In genomic region chr12:111446044-111446581, GRCh38 we compare ENCODE assay signal across 8 cellular contexts. TPM values are rescaled to one million over a fixed set of nuclear protein-coding genes. Genes with fewer than 3 reads are reported as not detected.
DNase-seq lines count a peak whose midpoint lies in the region; ATAC-seq, FAIRE-seq and TF ChIP-seq lines count a peak whose summit lies in the region.

No MANE protein-coding gene starts in this region.

- peak; percentile 44 to 60 (median 52) for ATAC-seq in right lobe of liver
- ATAC-seq in GM18511 (IDR thresholded peaks at IDR 0.05; ENCODE audit: unreplicated experiment) = no peak
- no peak for ATAC-seq in HG03469 (IDR thresholded peaks at IDR 0.05; ENCODE audit: unreplicated experiment)
- ATAC-seq in GM19023 (IDR thresholded peaks at IDR 0.05; ENCODE audit: unreplicated experiment) = no peak

- intact Hi-C loops in right lobe of liver (cut with DNase I) (loop anchor here (5.0 kb wide), 2 partner anchors 34 to 44 kb away; no protein-coding TSS in a partner anchor), vagina (cut with DNase I) (loop anchor here (5.0 kb wide), 1 partner anchor 44 kb away; no protein-coding TSS in a partner anchor)

- H3K4me1 Mint-ChIP-seq in CD8-positive, alpha-beta memory T cell = peaks cover 69 to 82% (median 70%) of the 10 kb centered on the region in 3 donors
- H3K4me1 Mint-ChIP-seq in astrocyte (ENCODE audit: low read depth, unreplicated experiment) = peaks cover 47% of the 10 kb centered on the region

- POLR2A ChIA-PET in CD8-positive, alpha-beta memory T cell (lab: Charles Lee) = interaction anchor here (2.0 to 3.5 kb wide), 3 partner anchors 11 to 34 kb away, joined by 6 to 41 read pairs (median 8); no protein-coding TSS in a partner anchor

- H3K4me1 ChIP-seq in CD8-positive, alpha-beta memory T cell (ENCODE audit: insufficient read depth, low read length) = peaks cover 54% of the 10 kb centered on the region
- H3K4me1 ChIP-seq in astrocyte (ENCODE audit: insufficient read depth, low read length) = peaks cover 40% of the 10 kb centered on the region
- peaks cover 0 to 31% (median 15%) of the 10 kb centered on the region in 4 donors for H3K4me1 ChIP-seq in right lobe of liver
- H3K4me1 ChIP-seq in vagina = peaks cover 60% of the 10 kb centered on the region

- H3K36me3 ChIP-seq in CD8-positive, alpha-beta memory T cell (ENCODE audit: insufficient read depth, low read length) = peaks cover 36% of the 10 kb centered on the region
- H3K36me3 ChIP-seq in astrocyte (ENCODE audit: insufficient read depth, low read length) (peaks cover 25% of the 10 kb centered on the region), right lobe of liver (peaks cover 0 to 51% (median 11%) of the 10 kb centered on the region in 4 donors), vagina (peaks cover 0 to 27% of the 10 kb centered on the region in 2 donors)

- peak overlapping the region; percentile 25 for H3K27ac ChIP-seq in CD8-positive, alpha-beta memory T cell (ENCODE audit: low read depth, low read length)
- H3K27ac ChIP-seq in astrocyte (ENCODE audit: low read depth, low read length) (peak overlapping the region; percentile 3), right lobe of liver (peak overlapping the region; percentile 50 to 63 (median 51)), vagina (peak overlapping the region; percentile 31)

- H3K27ac Mint-ChIP-seq in CD8-positive, alpha-beta memory T cell = peak overlapping the region; percentile 82 to 98 (median 90)
- peak overlapping the region; percentile 93 for H3K27ac Mint-ChIP-seq in astrocyte (ENCODE audit: unreplicated experiment)

- H3K9me3 ChIP-seq in CD8-positive, alpha-beta memory T cell (ENCODE audit: low read length) = no peaks in the 10 kb centered on the region
- no peaks in the 10 kb centered on the region for H3K9me3 ChIP-seq in astrocyte (ENCODE audit: insufficient read depth, low read depth, low read length)
- H3K9me3 ChIP-seq in right lobe of liver = no peaks in the 10 kb centered on the region
- no peaks in the 10 kb centered on the region for H3K9me3 ChIP-seq in vagina

- DNase-seq in CD8-positive, alpha-beta memory T cell = no peak
- DNase-seq in LNCaP clone FGC (ENCODE audit: low read depth) (peak; percentile 59), astrocyte (ENCODE audit: low read depth) (no peak), right lobe of liver (peak in 2 of 3 donors; percentile 58 to 78), vagina (ENCODE audit: extremely low spot score in 2 of 2) (peak; percentile 85 to 89)

- TF ChIP-seq CTCF in LNCaP clone FGC (IDR thresholded peaks at IDR 0.05; ENCODE audit: control insufficient read depth, extremely low read depth, insufficient read depth) (no peak), astrocyte (IDR thresholded peaks at IDR 0.05; ENCODE audit: insufficient read depth, low read depth, low read length) (no peak), right lobe of liver (IDR thresholded peaks at IDR 0.05) (no peak), vagina (IDR thresholded peaks at IDR 0.05) (no peak)

- H3K4me3 Mint-ChIP-seq in CD8-positive, alpha-beta memory T cell = peak overlapping the region in 4 of 7 donors; percentile 41 to 77 (median 56)
- H3K4me3 Mint-ChIP-seq in astrocyte (ENCODE audit: unreplicated experiment) = no peak overlapping the region

- no peaks in the 10 kb centered on the region for H3K9me3 Mint-ChIP-seq in CD8-positive, alpha-beta memory T cell
- no peaks in the 10 kb centered on the region for H3K9me3 Mint-ChIP-seq in astrocyte (ENCODE audit: unreplicated experiment)

- H3K27me3 Mint-ChIP-seq in CD8-positive, alpha-beta memory T cell = peaks cover 0 to 2% of the 10 kb centered on the region in 2 donors
- H3K27me3 Mint-ChIP-seq in astrocyte (ENCODE audit: low read depth, unreplicated experiment) = no peaks in the 10 kb centered on the region

- 11% methylated on average over 3 of the region's 5 CpGs for WGBS in right lobe of liver (ENCODE audit: insufficient coverage, low coverage, low lambda C conversion rate, missing lambda C conversion rate)

- CTCF ChIA-PET in CD8-positive, alpha-beta memory T cell (lab: Charles Lee) = interaction anchor here (6.5 to 31.7 kb wide), 3 partner anchors 7 to 43 kb away, joined by 61 to 1032 read pairs (median 218); partner anchors contain the start of gene SH2B3

- peak overlapping the region; percentile 23 for H3K4me2 ChIP-seq in astrocyte (ENCODE audit: low read length)

- H3K79me2 ChIP-seq in astrocyte (ENCODE audit: insufficient read depth, low read length) = peaks cover 67% of the 10 kb centered on the region

- H3K4me3 ChIP-seq in CD8-positive, alpha-beta memory T cell (ENCODE audit: low read length) = no peak overlapping the region
- peak overlapping the region; percentile 19; the same call in 1 of the 2 replicates for H3K4me3 ChIP-seq in LNCaP clone FGC (ENCODE audit: low read depth, low read length)
- H3K4me3 ChIP-seq in astrocyte (ENCODE audit: insufficient read depth, low read depth, low read length) = no peak overlapping the region
- no peak overlapping the region for H3K4me3 ChIP-seq in right lobe of liver
- no peak overlapping the region for H3K4me3 ChIP-seq in vagina

- H3K36me3 Mint-ChIP-seq in CD8-positive, alpha-beta memory T cell = peaks cover 0 to 61% (median 4%) of the 10 kb centered on the region in 3 donors
- H3K36me3 Mint-ChIP-seq in astrocyte (ENCODE audit: low read depth, unreplicated experiment) = peaks cover 13% of the 10 kb centered on the region

- no peak for TF ChIP-seq POLR2A in right lobe of liver (IDR thresholded peaks at IDR 0.05)
- TF ChIP-seq POLR2A in vagina (IDR thresholded peaks at IDR 0.05) = no peak

- no peak overlapping the region for H2AFZ ChIP-seq in astrocyte (ENCODE audit: low read depth, low read length)

- H3K27me3 ChIP-seq in CD8-positive, alpha-beta memory T cell (ENCODE audit: insufficient read depth, low read length, poor library complexity, severe bottlenecking) = no peaks in the 10 kb centered on the region
- H3K27me3 ChIP-seq in astrocyte (ENCODE audit: insufficient read depth, low read length) (no peaks in the 10 kb centered on the region), right lobe of liver (no peaks in the 10 kb centered on the region), vagina (no peaks in the 10 kb centered on the region)

- peaks cover 94% of the 10 kb centered on the region for H4K20me1 ChIP-seq in astrocyte (ENCODE audit: insufficient read depth, low read length)

- H3K9ac ChIP-seq in astrocyte (ENCODE audit: low read length) = peak overlapping the region; percentile 13

- no peak for FAIRE-seq in astrocyte (lab: Jason Lieb, UNC)

RNA-seq across cellular contexts. Expression of gene SH2B3, which starts 40.4 kb away (rescaled TPM):
- 10 to 100 TPM; 46.8 to 48.9 TPM for total RNA-seq in CD8-positive, alpha-beta memory T cell
- polyA plus RNA-seq in CD8-positive, alpha-beta memory T cell = 11.1 TPM
- 23.6 and 26.1 TPM in 2 replicates for total RNA-seq in astrocyte
- total RNA-seq in right lobe of liver = 10 to 100 TPM in 5 of 6 experiments, 1 to 10 TPM in 1; 6.7 to 43.5 (median 17.0) TPM
- 24.1 TPM for total RNA-seq in vagina

Comparison
In these comparisons a context has a peak if more than half of its experiments do, and no peak if none do; other contexts are left out.
1. DNase-seq: peak in LNCaP clone FGC (single experiment), right lobe of liver (2 of 3) and vagina (2 of 2); none in CD8-positive, alpha-beta memory T cell (0 of 5) and astrocyte (single experiment).
2. ATAC-seq: peak in right lobe of liver (4 of 4); none in GM18511 (single experiment), HG03469 (single experiment) and GM19023 (single experiment).
3. Peak in every context shown above with its lines, with median percentiles within 50 percentile points of each other: H3K27ac ChIP-seq.